Comparison of ENCODE assay signal across 11 cellular contexts in genomic region chr21:31158789-31159581, GRCh38.
A peak's percentile ranks its signal among the peaks of the same experiment; 100 is the strongest.
DNase-seq lines count a peak whose midpoint lies in the region; ATAC-seq and TF ChIP-seq lines count a peak whose summit lies in the region.
"Had no signal": no experiment of that assay in that cellular context is flagged by ENCODE, and none has a peak within 500 bp of the region (broad histone marks: within the 10 kb centered on the region; RNA-seq: fewer than 3 reads in every experiment).

No MANE protein-coding gene starts in this region.

- H3K27me3 ChIP-seq in heart left ventricle (peaks cover 0 to 10% (median 0%) of the 10 kb centered on the region in 9 donors), left ventricle myocardium inferior (ENCODE audit: low read depth) (peaks cover 45% of the 10 kb centered on the region), uterus (no peaks in the 10 kb centered on the region)

- DNase-seq in heart left ventricle = no peak
- no peak for DNase-seq in left ventricle myocardium inferior
- no peak for DNase-seq in activated naive CD4-positive, alpha-beta T cell treated with anti-CD3 and anti-CD28 coated beads, Interleukin-2, amount 50 U/mL, for 72 hours (ENCODE audit: low spot score in 2 of 2)
- peak; percentile 76 for DNase-seq in inferior parietal cortex (ENCODE audit: extremely low spot score)
- no peak for DNase-seq in uterus
- no peak for DNase-seq in 8988T
- DNase-seq in NCI-H128 (lab: John Stamatoyannopoulos, UW; ENCODE audit: unreplicated experiment) = no peak
- DNase-seq in stimulated activated CD4-positive, alpha-beta T cell treated with anti-CD3 and anti-CD28 coated beads, Interleukin-4, amount 100 ng/mL, for 1 hour = no peak
- DNase-seq: gastrocnemius medialis, H7 had no signal

- peak overlapping the region in 2 of 12 donors; percentile 22 to 50 for H3K27ac ChIP-seq in heart left ventricle
- no peak overlapping the region for H3K27ac ChIP-seq in left ventricle myocardium inferior (replicated peaks)
- H3K27ac ChIP-seq in uterus = peak overlapping the region; percentile 59 to 82
- H3K27ac ChIP-seq: C4-2B, gastrocnemius medialis had no signal

- TF ChIP-seq CTCF in heart left ventricle (IDR thresholded peaks at IDR 0.05) (no peak), left ventricle myocardium inferior (IDR thresholded peaks at IDR 0.05; ENCODE audit: borderline replicate concordance) (no peak), uterus (IDR thresholded peaks at IDR 0.05) (no peak)

- ATAC-seq in heart left ventricle = peak in 3 of 4 donors; percentile 50 to 73 (median 52)
- ATAC-seq in activated naive CD4-positive, alpha-beta T cell treated with anti-CD3 and anti-CD28 coated beads, Interleukin-2, amount 50 U/mL, for 72 hours = peak; percentile 25 to 62
- ATAC-seq: gastrocnemius medialis had no signal

- no peak for TF ChIP-seq POLR2A in heart left ventricle (IDR thresholded peaks at IDR 0.05)
- TF ChIP-seq POLR2A in uterus (IDR thresholded peaks at IDR 0.05) = peak in 1 of 2 donors; percentile 13

- 83 to 86% (median 86%) methylated on average over 8 of the region's 8 CpGs for WGBS in heart left ventricle, 4 donors

- peaks cover 15 to 57% of the 10 kb centered on the region in 2 donors for H3K36me3 Mint-ChIP-seq in activated naive CD4-positive, alpha-beta T cell treated with anti-CD3 and anti-CD28 coated beads, Interleukin-2, amount 50 U/mL, for 72 hours

- intact Hi-C loops in heart left ventricle (cut with DNase I) (no loop called here), left ventricle myocardium inferior (cut with micrococcal nuclease) (no loop called here), uterus (cut with DNase I; ENCODE audit: low total_unique reads) (no loop called here)

- peak overlapping the region; percentile 18 to 84 for H3K27ac Mint-ChIP-seq in activated naive CD4-positive, alpha-beta T cell treated with anti-CD3 and anti-CD28 coated beads, Interleukin-2, amount 50 U/mL, for 72 hours

- H3K4me3 ChIP-seq in heart left ventricle = no peak overlapping the region
- H3K4me3 ChIP-seq in left ventricle myocardium inferior = no peak overlapping the region
- peak overlapping the region in 1 of 2 donors; percentile 4 for H3K4me3 ChIP-seq in uterus
- H3K4me3 ChIP-seq: gastrocnemius medialis had no signal

- H3K36me3 ChIP-seq in heart left ventricle = no peaks in the 10 kb centered on the region
- no peaks in the 10 kb centered on the region for H3K36me3 ChIP-seq in left ventricle myocardium inferior
- H3K36me3 ChIP-seq in uterus = no peaks in the 10 kb centered on the region
- H3K36me3 ChIP-seq: gastrocnemius medialis had no signal

- peaks cover 0 to 5% of the 10 kb centered on the region in 2 donors for H3K9me3 Mint-ChIP-seq in activated naive CD4-positive, alpha-beta T cell treated with anti-CD3 and anti-CD28 coated beads, Interleukin-2, amount 50 U/mL, for 72 hours

- H3K4me1 ChIP-seq in heart left ventricle (peaks cover 0 to 25% (median 0%) of the 10 kb centered on the region in 12 donors), left ventricle myocardium inferior (peaks cover 4% of the 10 kb centered on the region), uterus (no peaks in the 10 kb centered on the region)
- H3K4me1 ChIP-seq: gastrocnemius medialis had no signal

- peaks cover 0 to 26% (median 15%) of the 10 kb centered on the region in 12 donors for H3K9me3 ChIP-seq in heart left ventricle
- peaks cover 28% of the 10 kb centered on the region for H3K9me3 ChIP-seq in left ventricle myocardium inferior (replicated peaks)
- H3K9me3 ChIP-seq in uterus = peaks cover 0 to 7% of the 10 kb centered on the region in 2 donors
